13 cellular contexts compared by ENCODE assay signal in genomic region chr9:15155826-15156225, GRCh38.
DNase-seq lines count a peak whose midpoint lies in the region; TF ChIP-seq lines count a peak whose summit lies in the region.
"Had no signal": no experiment of that assay in that cellular context is flagged by ENCODE, and none has a peak within 500 bp of the region (broad histone marks: within the 10 kb centered on the region; RNA-seq: fewer than 3 reads in every experiment).

No MANE protein-coding gene starts in this region.

- in situ Hi-C loops in transverse colon (cut with MboI; ENCODE audit: low pct_ligation_motif_present in 1 of 4, low pct_unique_long_range_greater_than_20kb in 1 of 4, low sequenced_read_pairs in 3 of 4): no loop called here
- in situ Hi-C loops in HAP-1 (cut with MboI; ENCODE audit: low sequenced_read_pairs): no loop called here

- WGBS in transverse colon (ENCODE audit: low coverage in 1 of 2), 2 donors: 18 to 27% methylated on average over 4 of the region's 4 CpGs

- H3K36me3 ChIP-seq in muscle layer of duodenum (ENCODE audit: control insufficient read depth in 1 of 2, insufficient read depth in 2 of 2, low read length in 2 of 2) (no peaks in the 10 kb centered on the region), transverse colon (no peaks in the 10 kb centered on the region), HAP-1 (replicated peaks) (no peaks in the 10 kb centered on the region)

- no peak for TF ChIP-seq EP300 in transverse colon (IDR thresholded peaks at IDR 0.05; ENCODE audit: low read depth)

- no peaks in the 10 kb centered on the region for H3K27me3 ChIP-seq in muscle layer of duodenum (ENCODE audit: low read depth, low read length)
- H3K27me3 ChIP-seq in transverse colon: no peaks in the 10 kb centered on the region
- H3K27me3 ChIP-seq in HAP-1 (ENCODE audit: low read depth): no peaks in the 10 kb centered on the region

- H3K4me1 ChIP-seq in muscle layer of duodenum (ENCODE audit: control insufficient read depth in 1 of 2, insufficient read depth in 2 of 2, low read length in 2 of 2) (peaks cover 0 to 8% of the 10 kb centered on the region in 2 donors), transverse colon (peaks cover 0 to 6% (median 2%) of the 10 kb centered on the region in 4 donors), HAP-1 (no peaks in the 10 kb centered on the region)

- no peak for TF ChIP-seq CTCF in transverse colon (IDR thresholded peaks at IDR 0.05)

- no peak for TF ChIP-seq POLR2A in transverse colon (IDR thresholded peaks at IDR 0.05)

- peak; percentile 24 for DNase-seq in NCI-H2171 treated with DMSO at 0.1 percent for 48 hours (lab: John Stamatoyannopoulos, UW)
- DNase-seq in NCI-H2171 (lab: John Stamatoyannopoulos, UW): no peak
- peak; percentile 96 for DNase-seq in dermis blood vessel endothelial cell
- DNase-seq in transverse colon: no peak
- no peak for DNase-seq in kidney tubule cell (ENCODE audit: low spot score)
- DNase-seq in nucleus accumbens (lab: John Stamatoyannopoulos, UW): no peak
- no peak for DNase-seq in HAP-1 (ENCODE audit: low spot score in 2 of 2)
- DNase-seq: activated CD4-positive, alpha-beta T cell treated with anti-CD3 and anti-CD28 coated beads, Interleukin-2, amount 50 U/mL, for 4 hours; activated naive CD4-positive, alpha-beta T cell treated with Interleukin-2 at 50 U/mL for 16 hours; NCI-H1436; occipital lobe; SHP77 treated with DMSO at 0.1 percent for 48 hours had no signal

- H3K27ac ChIP-seq in muscle layer of duodenum (ENCODE audit: low read length) (peak overlapping the region; percentile 21), transverse colon (peak overlapping the region; percentile 10 to 57 (median 32))

- no peak overlapping the region for H3K4me3 ChIP-seq in muscle layer of duodenum (ENCODE audit: low read depth in 1 of 2, low read length in 2 of 2)
- no peak overlapping the region for H3K4me3 ChIP-seq in transverse colon
- H3K4me3 ChIP-seq in HAP-1: no peak overlapping the region

- intact Hi-C loops in transverse colon (cut with DNase I; ENCODE audit: low total_unique reads): no loop called here

- H3K9me3 ChIP-seq in muscle layer of duodenum (ENCODE audit: control insufficient read depth in 1 of 2, low read length in 2 of 2) (no peaks in the 10 kb centered on the region), transverse colon (no peaks in the 10 kb centered on the region), HAP-1 (no peaks in the 10 kb centered on the region)

Comparison
In these comparisons a context has a peak if more than half of its experiments do, and no peak if none do; other contexts are left out.
1. DNase-seq: peak in NCI-H2171 treated with DMSO at 0.1 percent for 48 hours (single experiment) and dermis blood vessel endothelial cell (single experiment); none in NCI-H2171 (single experiment), transverse colon (single experiment), kidney tubule cell (single experiment), nucleus accumbens (0 of 56) and HAP-1 (0 of 2).